ENCODE assay signal across 21 cellular contexts in the genomic region with DNA sequence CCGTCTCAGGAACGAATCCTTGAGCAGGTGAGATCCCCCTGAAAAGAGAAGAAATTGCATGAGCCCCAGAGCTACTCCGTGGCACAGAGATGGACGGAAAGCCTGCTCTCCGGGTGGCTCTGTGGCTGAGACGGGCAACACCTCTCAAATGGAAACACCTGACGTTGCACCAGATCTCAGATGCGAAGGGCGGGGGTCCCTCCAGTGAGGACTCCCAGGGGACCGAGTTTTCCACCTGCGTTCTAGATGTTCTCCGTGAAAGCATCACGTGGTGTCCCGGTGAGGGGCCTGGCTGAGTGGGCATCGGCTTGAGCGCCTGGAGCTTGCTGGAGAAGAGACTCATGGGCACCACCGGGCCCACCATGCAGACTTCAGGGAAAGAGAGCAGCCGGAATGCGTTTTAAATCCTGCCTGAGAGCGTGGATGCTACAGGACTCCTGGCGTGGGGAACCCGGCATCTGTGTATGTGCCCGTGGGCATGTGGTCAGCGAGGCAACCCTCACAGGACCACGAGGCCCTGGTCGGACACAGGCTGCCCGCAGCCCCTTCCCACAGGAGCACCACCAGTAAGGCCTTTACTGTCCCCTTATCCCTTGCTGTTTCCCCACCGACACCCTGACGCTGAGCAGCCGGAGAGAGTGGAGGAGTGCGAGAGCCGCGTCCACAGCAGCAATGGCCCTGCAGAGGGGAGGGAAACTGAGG.
"Had no signal": no experiment of that assay in that cellular context is flagged by ENCODE, and none has a peak within 500 bp of the region (broad histone marks: within the 10 kb centered on the region; RNA-seq: fewer than 3 reads in every experiment).

No MANE protein-coding gene starts in this region.

- H2AFZ ChIP-seq: neural progenitor cell had no signal

- H3K36me3 ChIP-seq: neural progenitor cell, stomach, uterus had no signal

- H3K27ac Mint-ChIP-seq: dendritic cell treated with granulocyte-macrophage colony-stimulating factor and Interleukin-4, amounts not matched to agents 40 ng/mL and 50 ng/mL, for 4 days; naive thymus-derived CD8-positive, alpha-beta T cell had no signal

- H3K9me3 Mint-ChIP-seq: central memory CD8-positive, alpha-beta T cell; dendritic cell treated with granulocyte-macrophage colony-stimulating factor and Interleukin-4, amounts not matched to agents 40 ng/mL and 50 ng/mL, for 4 days; naive thymus-derived CD8-positive, alpha-beta T cell had no signal

- FAIRE-seq: endothelial cell of umbilical vein, islet of Langerhans, small intestine had no signal

- H3K4me1 Mint-ChIP-seq: central memory CD8-positive, alpha-beta T cell; naive thymus-derived CD8-positive, alpha-beta T cell had no signal

- H3K4me3 ChIP-seq: mucosa of descending colon, neural progenitor cell, psoas muscle, stomach, uterus had no signal

- H3K9me3 ChIP-seq: mucosa of descending colon, psoas muscle, stomach, uterus had no signal

- H3K4me1 ChIP-seq: foreskin keratinocyte, neural progenitor cell, psoas muscle, stomach, uterus had no signal

- ATAC-seq: foreskin keratinocyte; left lobe of liver; mucosa of descending colon; naive thymus-derived CD8-positive, alpha-beta T cell; psoas muscle had no signal

- DNase-seq: erythroblast; foreskin keratinocyte; hippocampal formation; mammary epithelial cell; mucosa of descending colon; naive thymus-derived CD8-positive, alpha-beta T cell; occipital lobe; psoas muscle; retina; small intestine; stimulated activated CD4-positive, alpha-beta T cell treated with anti-CD3 and anti-CD28 coated beads, Interleukin-12 subunit alpha, Interleukin-12 subunit beta, amount 100 ng/mL, for 4 hours; stimulated activated naive CD4-positive, alpha-beta T cell; stomach; trophoblast cell; uterus had no signal

- H3K9ac ChIP-seq: neural progenitor cell had no signal

- H3K36me3 Mint-ChIP-seq: naive thymus-derived CD8-positive, alpha-beta T cell; neural progenitor cell had no signal

- H3K27ac ChIP-seq: foreskin keratinocyte, neural progenitor cell, psoas muscle, stomach, uterus had no signal

- H3K4me2 ChIP-seq: neural progenitor cell had no signal

- H3K27me3 ChIP-seq: foreskin keratinocyte, neural progenitor cell, uterus had no signal

- H3K4me3 Mint-ChIP-seq: central memory CD8-positive, alpha-beta T cell; dendritic cell treated with granulocyte-macrophage colony-stimulating factor and Interleukin-4, amounts not matched to agents 40 ng/mL and 50 ng/mL, for 4 days; naive thymus-derived CD8-positive, alpha-beta T cell; neural progenitor cell had no signal

- H3K27me3 Mint-ChIP-seq: dendritic cell treated with granulocyte-macrophage colony-stimulating factor and Interleukin-4, amounts not matched to agents 40 ng/mL and 50 ng/mL, for 4 days had no signal
